1 cellular context compared by ENCODE assay signal in genomic region chr2:197822333-197822732, GRCh38.
TF ChIP-seq lines count a peak whose summit lies in the region.

No MANE protein-coding gene starts in this region.

TF ChIP-seq in SK-N-SH, 30 proteins besides CTCF, POLR2A, EP300 and RAD21 (continued from another document):
- TF ChIP-seq RXRA (IDR thresholded peaks at IDR 0.05; ENCODE audit: borderline replicate concordance, low read depth) (no peak), TEAD4 (IDR thresholded peaks at IDR 0.05; ENCODE audit: borderline replicate concordance, insufficient read depth) (no peak), NRF1 (IDR thresholded peaks at IDR 0.05; ENCODE audit: low read depth, low read length) (no peak), RCOR1 (IDR thresholded peaks at IDR 0.05; ENCODE audit: low read length) (no peak)
